In the genomic region with DNA sequence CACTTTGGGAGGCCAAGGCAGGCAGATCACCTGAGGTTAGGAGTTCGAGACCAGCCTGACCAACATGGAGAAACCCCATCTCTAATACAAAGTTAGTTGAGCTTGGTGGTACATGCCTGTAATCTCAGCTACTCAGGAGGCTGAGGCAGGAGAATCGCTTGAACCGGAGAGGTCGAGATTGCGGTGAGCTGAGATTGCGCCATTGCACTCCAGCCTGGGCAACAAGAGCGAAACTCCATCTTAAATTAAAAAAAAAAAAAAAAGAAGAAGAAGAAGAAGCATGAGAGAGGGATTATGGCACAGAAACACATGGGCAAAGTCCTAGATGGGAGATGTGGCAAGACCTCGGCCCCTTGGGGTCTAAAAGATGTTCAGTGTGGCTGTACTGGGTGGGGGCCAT, we compare ENCODE assay signal across 1 cellular context.
TF ChIP-seq lines count a peak whose summit lies in the region.
"Not testable (repeated sequence)": the region's sequence is repeated elsewhere in the genome, so short reads cannot be mapped to it uniquely, and the experiment has no call there.

No MANE protein-coding gene starts in this region.

TF ChIP-seq in K562, 482 proteins besides CTCF, POLR2A, EP300 and RAD21:
- TF ChIP-seq CEBPB (tag; IDR thresholded peaks at IDR 0.05) (peak; percentile 55; the same call in 1 of the 2 replicates), CEBPG (tag; conservative IDR thresholded peaks at IDR 0.05 in 1 of 2, IDR thresholded peaks at IDR 0.05 in 1 of 2) (peak in 1 of 2 experiments; percentile 18; a peak in 1 of 4 replicates), KDM1A (IDR thresholded peaks at IDR 0.05) (peak in 1 of 2 experiments; percentile 42; a peak in 1 of 4 replicates)
- not testable (repeated sequence) for TF ChIP-seq CEBPG (CRISPR knock-in tag; IDR thresholded peaks at IDR 0.05)
